Comparison of ENCODE assay signal across 8 cellular contexts in the genomic region with DNA sequence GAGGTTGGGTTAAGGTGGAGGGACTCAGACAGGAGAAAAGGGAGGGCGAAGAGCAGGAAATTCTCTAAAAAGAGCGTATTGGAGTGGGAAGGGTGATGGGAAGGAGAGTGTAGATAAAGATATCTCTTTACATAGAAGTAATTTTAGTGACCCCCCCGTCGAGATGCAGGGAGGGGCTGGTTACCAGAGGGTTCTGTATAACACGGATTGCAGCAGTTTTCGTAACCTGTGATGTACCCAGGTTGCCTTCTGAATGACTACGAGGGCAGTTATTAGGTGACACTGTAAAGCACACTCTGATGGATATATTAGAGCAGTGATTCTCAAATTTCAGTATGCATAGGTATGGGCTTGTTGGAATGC.
A peak's percentile ranks its signal among the peaks of the same experiment; 100 is the strongest.
DNase-seq lines count a peak whose midpoint lies in the region; ATAC-seq and TF ChIP-seq lines count a peak whose summit lies in the region.

No MANE protein-coding gene starts in this region.

- DNase-seq in brain microvascular endothelial cell (no peak), dedifferentiated amniotic fluid mesenchymal stem cell (ENCODE audit: extremely low spot score) (no peak)

- H3K4me3 ChIP-seq in ACC112 (ENCODE audit: low read depth, low read length) (peak overlapping the region; percentile 93), brain microvascular endothelial cell (ENCODE audit: low read depth, low read length) (peak overlapping the region; percentile 95), mucosa of stomach (ENCODE audit: low read length) (peak overlapping the region; percentile 62)

- in situ Hi-C loops in brain microvascular endothelial cell (cut with HindIII; ENCODE audit: low pct_ligation_motif_present, low sequenced_read_pairs) = no loop called here

- peak overlapping the region; percentile 76 for H3K9ac ChIP-seq in mucosa of stomach (ENCODE audit: low read length)

- peaks cover 5% of the 10 kb centered on the region for H3K4me1 ChIP-seq in ACC112 (ENCODE audit: control insufficient read depth, insufficient read depth, low read length, unreplicated experiment)
- no peaks in the 10 kb centered on the region for H3K4me1 ChIP-seq in mucosa of stomach (ENCODE audit: control insufficient read depth, insufficient read depth, low read length)

- no peaks in the 10 kb centered on the region for H3K9me3 ChIP-seq in mucosa of stomach (ENCODE audit: control insufficient read depth, low read length)

- H3K36me3 ChIP-seq in ACC112 (ENCODE audit: insufficient read depth, low read length) (no peaks in the 10 kb centered on the region), brain microvascular endothelial cell (replicated peaks) (no peaks in the 10 kb centered on the region), mucosa of stomach (ENCODE audit: control insufficient read depth, insufficient read depth, low read length) (no peaks in the 10 kb centered on the region)

- peak overlapping the region; percentile 82 for H2AFZ ChIP-seq in ACC112 (ENCODE audit: low read length, unreplicated experiment)

- H3K27me3 ChIP-seq in ACC112 (ENCODE audit: insufficient read depth, low read length) (no peaks in the 10 kb centered on the region), brain microvascular endothelial cell (replicated peaks) (no peaks in the 10 kb centered on the region), mucosa of stomach (ENCODE audit: control insufficient read depth, insufficient read depth, low read length) (no peaks in the 10 kb centered on the region)

- no peak for TF ChIP-seq CTCF in brain microvascular endothelial cell (IDR thresholded peaks at IDR 0.05; ENCODE audit: low read depth, low read length, missing control alignments)

- ATAC-seq in HG03095 (IDR thresholded peaks at IDR 0.05; ENCODE audit: unreplicated experiment) (peak; percentile 9), GM19035 (IDR thresholded peaks at IDR 0.05; ENCODE audit: unreplicated experiment) (no peak), HG03139 (IDR thresholded peaks at IDR 0.05; ENCODE audit: unreplicated experiment) (no peak), GM21526 (IDR thresholded peaks at IDR 0.05; ENCODE audit: low FRiP score, unreplicated experiment) (no peak)

- H3K27ac ChIP-seq in ACC112 (ENCODE audit: low read depth, low read length) (peak overlapping the region; percentile 82; the same call in 1 of the 2 replicates), brain microvascular endothelial cell (peak overlapping the region; percentile 87)

- peaks cover 4% of the 10 kb centered on the region for H3K79me2 ChIP-seq in ACC112 (ENCODE audit: control insufficient read depth, insufficient read depth, low read length, unreplicated experiment)
